In genomic region chr1:226908419-226908818, GRCh38 we compare ENCODE assay signal across 24 cellular contexts.
"Had no signal": no experiment of that assay in that cellular context is flagged by ENCODE, and none has a peak within 500 bp of the region (broad histone marks: within the 10 kb centered on the region; RNA-seq: fewer than 3 reads in every experiment).

No MANE protein-coding gene starts in this region.

- DNase-seq: natural killer cell; occipital lobe; ovary; posterior cingulate gyrus; psoas muscle; right cardiac atrium; right lobe of liver; sigmoid colon; small intestine; stimulated activated CD4-positive, alpha-beta T cell treated with anti-CD3 and anti-CD28 coated beads, Interleukin-15, amount 100 ng/mL, for 24 hours; stimulated activated CD4-positive, alpha-beta T cell treated with anti-CD3 and anti-CD28 coated beads, Interleukin-2, amount 100 ng/mL, for 24 hours; stimulated activated CD4-positive, alpha-beta T cell treated with anti-CD3 and anti-CD28 coated beads, Interleukin-2, amount 100 ng/mL, for 48 hours; stimulated activated CD4-positive, alpha-beta T cell treated with anti-CD3 and anti-CD28 coated beads, Interleukin-4, amount 100 ng/mL, for 24 hours; stimulated activated naive B cell treated with anti-CD40 and anti-IgM and Interleukin-4, amounts not matched to agents 10 μg/mL and 1 μg/mL and 100 μg/mL, for 72 hours; stimulated activated naive CD4-positive, alpha-beta T cell treated with Interleukin-2 at 50 U/mL for 16 hours; stomach; thyroid gland; trophoblast cell; upper lobe of left lung had no signal

- H3K4me1 ChIP-seq: neural progenitor cell, parathyroid adenoma, right lobe of liver, thyroid gland, upper lobe of left lung had no signal

- H3K4me2 ChIP-seq: neural progenitor cell had no signal

- H3K9me3 ChIP-seq: ovary, psoas muscle, right lobe of liver, sigmoid colon, stomach, thoracic aorta, thyroid gland, tibial nerve, upper lobe of left lung, vagina had no signal

- H3K4me3 ChIP-seq: neural progenitor cell, ovary, psoas muscle, right lobe of liver, sigmoid colon, stomach, thoracic aorta, thyroid gland, tibial nerve, upper lobe of left lung, vagina had no signal

- H3K9ac ChIP-seq: neural progenitor cell, parathyroid adenoma had no signal

- H3K27ac ChIP-seq: neural progenitor cell, ovary, parathyroid adenoma, psoas muscle, right lobe of liver, sigmoid colon, stomach, thoracic aorta, thyroid gland, tibial nerve, upper lobe of left lung, vagina had no signal

- H3K27me3 ChIP-seq: neural progenitor cell, ovary, right lobe of liver, sigmoid colon, stomach, thyroid gland, tibial nerve, upper lobe of left lung, vagina had no signal

- H3K36me3 ChIP-seq: neural progenitor cell, ovary, right lobe of liver, thyroid gland, vagina had no signal
